In the genomic region with DNA sequence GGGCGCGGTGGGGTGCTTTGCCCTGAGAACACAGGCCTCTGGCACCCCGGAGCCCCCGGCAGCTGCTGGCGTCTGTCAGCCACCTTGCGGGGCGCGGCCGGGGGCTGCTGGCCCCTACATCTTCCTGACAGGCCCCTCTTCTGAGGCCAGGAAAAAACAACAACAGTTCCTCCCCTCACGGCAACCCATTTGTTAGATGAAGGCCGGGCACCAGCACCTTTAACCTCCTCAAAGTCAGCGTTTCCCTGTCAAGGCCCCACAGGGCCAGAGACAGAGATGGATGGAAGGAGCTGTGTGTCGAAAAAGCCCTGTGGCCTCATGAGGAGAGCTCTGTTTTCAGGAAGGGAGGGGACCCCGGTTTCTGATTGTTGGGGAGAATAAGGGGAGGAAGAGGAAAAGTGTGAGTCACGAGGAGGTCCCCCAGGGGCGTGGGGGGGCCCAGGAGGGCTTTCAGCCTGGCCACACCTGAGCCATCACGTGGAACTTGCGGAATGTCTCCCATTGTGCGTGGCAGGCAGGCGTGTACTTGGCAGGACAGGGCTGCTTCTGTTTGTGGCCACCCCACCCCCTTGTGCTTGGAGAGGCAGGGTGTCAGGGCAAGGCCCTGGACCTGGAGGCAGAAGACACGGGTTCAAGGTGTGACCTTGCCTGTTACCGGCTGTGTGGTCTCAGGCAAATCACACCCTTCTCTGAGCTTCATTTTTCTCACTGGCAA, we compare ENCODE assay signal across 16 cellular contexts. TPM values are rescaled to one million over a fixed set of nuclear protein-coding genes. Genes with fewer than 3 reads are reported as not detected.
A peak's percentile ranks its signal among the peaks of the same experiment; 100 is the strongest.
DNase-seq lines count a peak whose midpoint lies in the region; ATAC-seq and TF ChIP-seq lines count a peak whose summit lies in the region.
"Had no signal": no experiment of that assay in that cellular context is flagged by ENCODE, and none has a peak within 500 bp of the region (broad histone marks: within the 10 kb centered on the region; RNA-seq: fewer than 3 reads in every experiment).

No MANE protein-coding gene starts in this region.

- no peak overlapping the region for H3K18ac ChIP-seq in H9 (ENCODE audit: insufficient read length, low read depth, low read length)

- H3K4ac ChIP-seq in H9 (ENCODE audit: low read depth, low read length) = no peak overlapping the region

- no peak for TF ChIP-seq CTCF in brain (conservative IDR thresholded peaks at IDR 0.05)
- TF ChIP-seq CTCF in nephron progenitor cell (IDR thresholded peaks at IDR 0.05) = no peak
- TF ChIP-seq CTCF in upper lobe of right lung (IDR thresholded peaks at IDR 0.05) = no peak
- TF ChIP-seq CTCF in H9 (conservative IDR thresholded peaks at IDR 0.05) = no peak

- DNase-seq in cardiac septum (ENCODE audit: low spot score) (peak; percentile 81), nephron progenitor cell (peak; percentile 77), upper lobe of right lung (no peak), HT-29 (ENCODE audit: low spot score) (no peak), H9 (no peak)
- DNase-seq: activated CD4-positive, alpha-beta T cell treated with anti-CD3 and anti-CD28 coated beads for 4 hours; activated T-cell treated with anti-CD3 and anti-CD28 coated beads, Interleukin-2, amount 50 U/mL, for 1 hour; DND-41; midbrain; NCI-H2081 treated with DMSO at 0.1 percent for 48 hours; NCI-H774; ovary had no signal

- H2BK120ac ChIP-seq in H9 (ENCODE audit: low read depth, low read length, poor library complexity, severe bottlenecking) = no peak overlapping the region

- no peak overlapping the region for H3K56ac ChIP-seq in H9 (ENCODE audit: insufficient read length, low read depth, low read length)

- H3K9ac ChIP-seq in H9 (ENCODE audit: extremely low read depth, insufficient read length, low read length) = no peak overlapping the region
- H3K9ac ChIP-seq: BLaER1 treated with 17β-estradiol and CSF1 and Interleukin-3, amounts not matched to agents 10 nM and 100 nM had no signal

- no peak overlapping the region for H3K4me2 ChIP-seq in H9 (ENCODE audit: insufficient read depth, insufficient read length, low read length)

- ATAC-seq in upper lobe of right lung (peak; percentile 26), GM18858 (IDR thresholded peaks at IDR 0.05; ENCODE audit: unreplicated experiment) (no peak)

- no peaks in the 10 kb centered on the region for H4K20me1 ChIP-seq in H9 (ENCODE audit: control insufficient read depth, insufficient read depth, insufficient read length)
- H4K20me1 ChIP-seq: BLaER1 treated with 17β-estradiol and CSF1 and Interleukin-3, amounts not matched to agents 10 nM and 100 nM had no signal

- peaks cover 42% of the 10 kb centered on the region for H3K4me1 Mint-ChIP-seq in brain
- peaks cover 75% of the 10 kb centered on the region for H3K4me1 Mint-ChIP-seq in nephron progenitor cell
- peaks cover 29 to 47% of the 10 kb centered on the region in 2 experiments for H3K4me1 Mint-ChIP-seq in H9

- no peak overlapping the region for H4K8ac ChIP-seq in H9 (replicated peaks; ENCODE audit: insufficient read length, low read depth, low read length)

- no peaks in the 10 kb centered on the region for H3K79me1 ChIP-seq in H9 (ENCODE audit: insufficient read depth, low read depth, low read length, poor library complexity, severe bottlenecking)

- no peak overlapping the region for H2AFZ ChIP-seq in H9 (ENCODE audit: low read length)

- H3K27ac ChIP-seq in upper lobe of right lung = no peak overlapping the region
- H3K27ac ChIP-seq in H9 (ENCODE audit: insufficient read length, low read depth, low read length) = no peak overlapping the region
- H3K27ac ChIP-seq: BLaER1 treated with 17β-estradiol and CSF1 and Interleukin-3, amounts not matched to agents 10 nM and 100 nM; ovary had no signal

- H3K36me3 ChIP-seq in upper lobe of right lung = no peaks in the 10 kb centered on the region
- H3K36me3 ChIP-seq: BLaER1 treated with 17β-estradiol and CSF1 and Interleukin-3, amounts not matched to agents 10 nM and 100 nM; ovary had no signal

- H3K9me3 Mint-ChIP-seq in brain (peaks cover 0 to 7% (median 0%) of the 10 kb centered on the region in 5 experiments), nephron progenitor cell (no peaks in the 10 kb centered on the region), H9 (peaks cover 0 to 3% of the 10 kb centered on the region in 2 experiments; a peak in 1 of 5 replicates)

- H3K4me3 Mint-ChIP-seq in brain (peak overlapping the region in 1 of 5 experiments; percentile 52), nephron progenitor cell (peak overlapping the region; percentile 36), H9 (no peak overlapping the region)

- no peaks in the 10 kb centered on the region for H3K79me2 ChIP-seq in H9 (ENCODE audit: insufficient read depth, low read length)

- peaks cover 11% of the 10 kb centered on the region for H3K4me1 ChIP-seq in upper lobe of right lung
- no peaks in the 10 kb centered on the region; the same call in 1 of the 2 replicates for H3K4me1 ChIP-seq in H9 (ENCODE audit: insufficient read depth, low read length)

- no peak overlapping the region for H3K23ac ChIP-seq in H9 (ENCODE audit: insufficient read length, low read depth, low read length)

- H3K23me2 ChIP-seq in H9 (ENCODE audit: insufficient read length, low read depth, low read length, poor library complexity, severe bottlenecking) = no peaks in the 10 kb centered on the region

- peak overlapping the region in 3 of 5 experiments; percentile 8 to 88 (median 54) for H3K27ac Mint-ChIP-seq in brain
- peak overlapping the region; percentile 80 for H3K27ac Mint-ChIP-seq in nephron progenitor cell
- peak overlapping the region in 1 of 3 experiments; percentile 19; a peak in 1 of 7 replicates for H3K27ac Mint-ChIP-seq in H9

- H3K27me3 ChIP-seq in upper lobe of right lung (no peaks in the 10 kb centered on the region), H9 (ENCODE audit: insufficient read depth, low read length) (no peaks in the 10 kb centered on the region)
- H3K27me3 ChIP-seq: BLaER1 treated with 17β-estradiol and CSF1 and Interleukin-3, amounts not matched to agents 10 nM and 100 nM; ovary had no signal

- no peak overlapping the region for H2BK20ac ChIP-seq in H9 (ENCODE audit: low read depth, low read length, poor library complexity, severe bottlenecking)

- no peak overlapping the region for H2BK5ac ChIP-seq in H9 (ENCODE audit: insufficient read length, low read length)

- WGBS in H9 (ENCODE audit: extremely low coverage, insufficient read length, low lambda C conversion rate) = no CpG with 5 or more reads among the region's 22 CpGs

- peaks cover 5% of the 10 kb centered on the region for H3K27me3 Mint-ChIP-seq in brain
- no peaks in the 10 kb centered on the region for H3K27me3 Mint-ChIP-seq in nephron progenitor cell (ENCODE audit: low read depth, poor library complexity)
- H3K27me3 Mint-ChIP-seq in H9 (ENCODE audit: low read depth) = no peaks in the 10 kb centered on the region

- intact Hi-C loops in cardiac septum (cut with DNase I) (loop anchor here (2.0 kb wide), 1 partner anchor 73 kb away; no protein-coding TSS in a partner anchor), upper lobe of right lung (cut with DNase I) (no loop called here)

- H2BK15ac ChIP-seq in H9 (ENCODE audit: low read depth, low read length) = no peak overlapping the region

- H2BK12ac ChIP-seq in H9 (ENCODE audit: insufficient read length, low read depth, low read length) = no peak overlapping the region

- H3K9me3 ChIP-seq in upper lobe of right lung = no peaks in the 10 kb centered on the region
- H3K9me3 ChIP-seq in H9 (ENCODE audit: control insufficient read depth, low read depth, low read length) = no peaks in the 10 kb centered on the region
- H3K9me3 ChIP-seq: BLaER1 treated with 17β-estradiol and CSF1 and Interleukin-3, amounts not matched to agents 10 nM and 100 nM; ovary had no signal

- no peak overlapping the region for H3T11ph ChIP-seq in H9 (ENCODE audit: low read length)

- H4K91ac ChIP-seq in H9 (ENCODE audit: insufficient read length, low read depth, low read length) = no peak overlapping the region

- no peak overlapping the region for H3K4me3 ChIP-seq in upper lobe of right lung
- H3K4me3 ChIP-seq: BLaER1 treated with 17β-estradiol and CSF1 and Interleukin-3, amounts not matched to agents 10 nM and 100 nM; ovary had no signal

- H3K14ac ChIP-seq in H9 (ENCODE audit: insufficient read depth, low read length) = no peak overlapping the region

- H4K5ac ChIP-seq in H9 (ENCODE audit: insufficient read length, low read depth, low read length) = no peak overlapping the region

- no peak overlapping the region for H2AK5ac ChIP-seq in H9 (ENCODE audit: insufficient read length, low read length)

- no peaks in the 10 kb centered on the region for H3K36me3 Mint-ChIP-seq in brain
- no peaks in the 10 kb centered on the region for H3K36me3 Mint-ChIP-seq in nephron progenitor cell (ENCODE audit: low read depth)
- no peaks in the 10 kb centered on the region; a peak in 1 of 7 replicates for H3K36me3 Mint-ChIP-seq in H9 (ENCODE audit: insufficient read depth in 1 of 3, low read depth in 3 of 3)

RNA-seq across cellular contexts. Expression of a gene that starts 3.8 kb away (rescaled TPM):
- polyA plus RNA-seq in brain (ENCODE audit: insufficient read depth, low read depth, low replicate concordance) = not detected
- 19.8 TPM for total RNA-seq in cardiac septum
- total RNA-seq in upper lobe of right lung = 1.5 TPM
- total RNA-seq in HT-29 (2014; rRNA removed; shearing (Covaris generic)) = not detected in 2 replicates
- total RNA-seq in H9 (2021) = not detected in 2 replicates
- total RNA-seq: HT1080 had no signal

Comparison
In these comparisons a context has a peak if more than half of its experiments do, and no peak if none do; other contexts are left out.
1. DNase-seq: peak in cardiac septum (single experiment) and nephron progenitor cell (single experiment); none in upper lobe of right lung (single experiment), HT-29 (single experiment) and H9 (single experiment).